19 cellular contexts compared by ENCODE assay signal in genomic region chr5:128645582-128645981, GRCh38.
"Had no signal": no experiment of that assay in that cellular context is flagged by ENCODE, and none has a peak within 500 bp of the region (broad histone marks: within the 10 kb centered on the region; RNA-seq: fewer than 3 reads in every experiment).

No MANE protein-coding gene starts in this region.

- H3K36me3 Mint-ChIP-seq: immature natural killer cell; natural killer cell treated with Interleukin-12 subunit alpha and Interleukin-12 subunit beta and Interleukin-15 and Interleukin-18, amount 100 ng/mL, for 72 hours had no signal

- H3K36me3 ChIP-seq: stomach, thoracic aorta had no signal

- H3K27ac ChIP-seq: coronary artery, psoas muscle, stomach, thoracic aorta had no signal

- ATAC-seq: activated CD8-positive, alpha-beta T cell treated with anti-CD3 and anti-CD28 coated beads, Interleukin-2, amount 10 ng/mL, durations not matched to agents 7 days and 5 days; left colon; natural killer cell treated with Interleukin-12 subunit alpha and Interleukin-12 subunit beta and Interleukin-15 and Interleukin-18, amount 100 ng/mL, for 72 hours; psoas muscle had no signal

- H3K4me1 Mint-ChIP-seq: immature natural killer cell had no signal

- H3K9me3 ChIP-seq: psoas muscle, stomach, thoracic aorta had no signal

- H3K27me3 ChIP-seq: stomach had no signal

- H3K9me3 Mint-ChIP-seq: activated T-helper 1 cell treated with anti-CD3 and anti-CD28 coated beads, Interleukin-12 subunit alpha, Interleukin-12 subunit beta, Interleukin-2, Interleukin-4 antibody, amounts not matched to agents 30 ng/mL and 10 ng/mL and 1 ng/mL, durations not matched to agents 14 hours and 24 hours and 36 hours had no signal

- H3K4me3 Mint-ChIP-seq: activated CD8-positive, alpha-beta T cell treated with anti-CD3 and anti-CD28 coated beads, Interleukin-2, amount 10 ng/mL, durations not matched to agents 7 days and 5 days; activated T-helper 1 cell treated with anti-CD3 and anti-CD28 coated beads, Interleukin-12 subunit alpha, Interleukin-12 subunit beta, Interleukin-2, Interleukin-4 antibody, amounts not matched to agents 30 ng/mL and 10 ng/mL and 1 ng/mL, durations not matched to agents 14 hours and 24 hours and 36 hours; immature natural killer cell; natural killer cell treated with Interleukin-12 subunit alpha and Interleukin-12 subunit beta and Interleukin-15 and Interleukin-18, amount 100 ng/mL, for 72 hours had no signal

- H3K4me3 ChIP-seq: coronary artery, lung, psoas muscle, stomach, thoracic aorta had no signal

- H3K27ac Mint-ChIP-seq: activated CD8-positive, alpha-beta T cell treated with anti-CD3 and anti-CD28 coated beads, Interleukin-2, amount 10 ng/mL, durations not matched to agents 7 days and 5 days; activated T-helper 1 cell treated with anti-CD3 and anti-CD28 coated beads, Interleukin-12 subunit alpha, Interleukin-12 subunit beta, Interleukin-2, Interleukin-4 antibody, amounts not matched to agents 30 ng/mL and 10 ng/mL and 1 ng/mL, durations not matched to agents 14 hours and 24 hours and 36 hours; immature natural killer cell; natural killer cell treated with Interleukin-12 subunit alpha and Interleukin-12 subunit beta and Interleukin-15 and Interleukin-18, amount 100 ng/mL, for 72 hours had no signal

- H3K27me3 Mint-ChIP-seq: natural killer cell treated with Interleukin-12 subunit alpha and Interleukin-12 subunit beta and Interleukin-15 and Interleukin-18, amount 100 ng/mL, for 72 hours had no signal

- DNase-seq: activated CD4-positive, alpha-beta T cell treated with anti-CD3 and anti-CD28 coated beads for 48 hours; activated CD8-positive, alpha-beta memory T cell treated with anti-CD3 and anti-CD28 coated beads, Interleukin-2, amount 50 U/mL, for 48 hours; activated CD8-positive, alpha-beta T cell treated with anti-CD3 and anti-CD28 coated beads, Interleukin-2, amount 10 ng/mL, durations not matched to agents 7 days and 5 days; activated naive CD4-positive, alpha-beta T cell treated with Interleukin-2 at 50 U/mL for 16 hours; central memory CD4-positive, alpha-beta T cell; effector CD8-positive, alpha-beta T cell; glutamatergic neuron; immature natural killer cell; left colon; occipital lobe; psoas muscle; stimulated activated CD4-positive, alpha-beta T cell treated with anti-CD3 and anti-CD28 coated beads, Interleukin-4, amount 100 ng/mL, for 4 hours; stomach; T-helper 9 cell had no signal

- H3K4me1 ChIP-seq: psoas muscle, stomach had no signal
